ENCODE assay signal across 14 cellular contexts in genomic region chr5:127041571-127041970, GRCh38. TPM values are rescaled to one million over a fixed set of nuclear protein-coding genes. Genes with fewer than 3 reads are reported as not detected.
DNase-seq lines count a peak whose midpoint lies in the region; TF ChIP-seq lines count a peak whose summit lies in the region.
"Had no signal": no experiment of that assay in that cellular context is flagged by ENCODE, and none has a peak within 500 bp of the region (broad histone marks: within the 10 kb centered on the region; RNA-seq: fewer than 3 reads in every experiment).

No MANE protein-coding gene starts in this region.

- H3K4me2 ChIP-seq in osteoblast (ENCODE audit: insufficient read depth, low read length) (no peak overlapping the region), PC-9 (no peak overlapping the region)

- H3K9me3 ChIP-seq in esophagus muscularis mucosa, result no peaks in the 10 kb centered on the region
- no peaks in the 10 kb centered on the region for H3K9me3 ChIP-seq in osteoblast (ENCODE audit: low read depth, low read length)
- no peaks in the 10 kb centered on the region for H3K9me3 ChIP-seq in PC-9 (ENCODE audit: insufficient read depth, low read depth)
- H3K9me3 ChIP-seq: adrenal gland had no signal

- TF ChIP-seq POLR2A in esophagus muscularis mucosa (IDR thresholded peaks at IDR 0.05; ENCODE audit: low read depth), result no peak

- H3K9me2 ChIP-seq in PC-9 (ENCODE audit: insufficient read depth), result no peaks in the 10 kb centered on the region

- H3F3A ChIP-seq in PC-9 (ENCODE audit: insufficient read depth, low read depth), result no peaks in the 10 kb centered on the region

- no peak overlapping the region for H2AFZ ChIP-seq in osteoblast (ENCODE audit: low read length)
- H2AFZ ChIP-seq in PC-9, result no peak overlapping the region

- DNase-seq in GM03348 (ENCODE audit: low spot score) (peak; percentile 25), RPMI7951 (ENCODE audit: low read depth) (peak; percentile 7), esophagus muscularis mucosa (ENCODE audit: extremely low spot score) (no peak), osteoblast (ENCODE audit: insufficient read length, low spot score, missing footprints) (peak; percentile 73), NCI-H748 (lab: John Stamatoyannopoulos, UW; ENCODE audit: unreplicated experiment) (no peak), NCI-H82 (lab: John Stamatoyannopoulos, UW) (no peak), PC-9 (no peak)
- DNase-seq in stimulated activated CD4-positive, alpha-beta T cell treated with anti-CD3 and anti-CD28 coated beads, Interleukin-4, amount 100 ng/mL, for 4 hours, result no peak
- DNase-seq: activated CD4-positive, alpha-beta memory T cell treated with anti-CD3 and anti-CD28 coated beads for 36 hours; adrenal gland; CD8-positive, alpha-beta memory T cell; hippocampal formation; naive thymus-derived CD8-positive, alpha-beta T cell; trophoblast cell had no signal

- no peaks in the 10 kb centered on the region for H3K36me3 ChIP-seq in esophagus muscularis mucosa
- no peaks in the 10 kb centered on the region for H3K36me3 ChIP-seq in osteoblast (ENCODE audit: insufficient read depth, low read length)
- no peaks in the 10 kb centered on the region for H3K36me3 ChIP-seq in PC-9 (ENCODE audit: low read depth)
- H3K36me3 ChIP-seq: adrenal gland had no signal

- intact Hi-C loops in esophagus muscularis mucosa (cut with DNase I), result no loop called here
- intact Hi-C loops in PC-9 (cut with micrococcal nuclease; ENCODE audit: unreplicated experiment), result no loop called here

- H3K27ac ChIP-seq in esophagus muscularis mucosa (replicated peaks in 1 of 4) (peak overlapping the region in 3 of 4 donors; percentile 15 to 59 (median 38)), osteoblast (ENCODE audit: low read depth, low read length) (no peak overlapping the region), PC-9 (no peak overlapping the region)

- no peak for TF ChIP-seq EP300 in esophagus muscularis mucosa (IDR thresholded peaks at IDR 0.05)

- H3K27me3 ChIP-seq in esophagus muscularis mucosa, result no peaks in the 10 kb centered on the region
- no peaks in the 10 kb centered on the region for H3K27me3 ChIP-seq in osteoblast (ENCODE audit: insufficient read depth, low read length)
- no peaks in the 10 kb centered on the region for H3K27me3 ChIP-seq in PC-9 (ENCODE audit: insufficient read depth, low read depth)
- H3K27me3 ChIP-seq: adrenal gland had no signal

- H3K79me2 ChIP-seq in osteoblast (ENCODE audit: insufficient read depth, low read length) (no peaks in the 10 kb centered on the region), PC-9 (ENCODE audit: low read depth) (no peaks in the 10 kb centered on the region)

- no TSS peak for BruUV-seq in PC-9 (replicated peaks; lab: Mats Ljungman, UMichigan)

- TF ChIP-seq CTCF in esophagus muscularis mucosa (IDR thresholded peaks at IDR 0.05), result no peak
- no peak for TF ChIP-seq CTCF in osteoblast (IDR thresholded peaks at IDR 0.05; ENCODE audit: extremely low read depth, low read depth, low read length)
- TF ChIP-seq CTCF in PC-9 (conservative IDR thresholded peaks at IDR 0.05), result no peak

- H3K4me3 ChIP-seq in esophagus muscularis mucosa (no peak overlapping the region), osteoblast (ENCODE audit: insufficient read depth, low read length) (no peak overlapping the region), PC-9 (no peak overlapping the region)
- H3K4me3 ChIP-seq: adrenal gland had no signal

- H3K4me1 ChIP-seq in esophagus muscularis mucosa (peaks cover 8 to 12% (median 9%) of the 10 kb centered on the region in 4 donors), osteoblast (ENCODE audit: insufficient read depth, low read length) (peaks cover 14% of the 10 kb centered on the region), PC-9 (replicated peaks; ENCODE audit: insufficient read depth) (no peaks in the 10 kb centered on the region)
- H3K4me1 ChIP-seq: adrenal gland had no signal

- POLR2A ChIA-PET in PC-9 (lab: Charles Lee; ENCODE audit: unreplicated experiment), result no interaction called here

- 72% methylated on average over 3 of the region's 3 CpGs for WGBS in esophagus muscularis mucosa

- CTCF ChIA-PET in PC-9 (lab: Charles Lee), result no interaction called here

- H4K20me1 ChIP-seq in osteoblast (ENCODE audit: insufficient read depth, low read length) (no peaks in the 10 kb centered on the region), PC-9 (ENCODE audit: insufficient read depth) (no peaks in the 10 kb centered on the region)

RNA-seq across cellular contexts. Expression of gene MARCHF3, which starts 11.2 kb away (rescaled TPM):
- total RNA-seq in RPMI7951 (2014; rRNA removed; shearing (Covaris generic)), result 7.8 and 11.5 TPM in 2 replicates
- total RNA-seq in esophagus muscularis mucosa, result 10 to 100 TPM in 1 of 4 donors, 1 to 10 TPM in 3; 1.7 to 13.9 (median 2.5) TPM
- 2.2 and 3.5 TPM in 2 replicates for total RNA-seq in osteoblast
- total RNA-seq in PC-9 (2021), result 0.35 and 0.75 TPM in 2 replicates

RNA-seq across cellular contexts. Expression of gene C5orf63, which starts 31.7 kb away (rescaled TPM):
- total RNA-seq in RPMI7951 (2014; rRNA removed; shearing (Covaris generic)), result 8.3 and 8.8 TPM in 2 replicates
- 1 to 10 TPM in 3 of 4 donors, under 1 TPM in 1; 0.98 to 2.3 (median 1.6) TPM for total RNA-seq in esophagus muscularis mucosa
- 2.2 and 3.5 TPM in 2 replicates for total RNA-seq in osteoblast
- 9.8 and 9.9 TPM in 2 replicates for total RNA-seq in PC-9 (2021)

Comparison
In these comparisons a context has a peak if more than half of its experiments do, and no peak if none do; other contexts are left out.
1. DNase-seq: peak in GM03348 (single experiment), RPMI7951 (single experiment) and osteoblast (single experiment); none in esophagus muscularis mucosa (single experiment), NCI-H748 (single experiment), stimulated activated CD4-positive, alpha-beta T cell treated with anti-CD3 and anti-CD28 coated beads, Interleukin-4, amount 100 ng/mL, for 4 hours (0 of 2), NCI-H82 (single experiment) and PC-9 (0 of 2).
2. H3K27ac ChIP-seq: peak in esophagus muscularis mucosa (3 of 4); none in osteoblast (single experiment) and PC-9 (single experiment).